Comparison of ENCODE assay signal across 16 cellular contexts in the genomic region with DNA sequence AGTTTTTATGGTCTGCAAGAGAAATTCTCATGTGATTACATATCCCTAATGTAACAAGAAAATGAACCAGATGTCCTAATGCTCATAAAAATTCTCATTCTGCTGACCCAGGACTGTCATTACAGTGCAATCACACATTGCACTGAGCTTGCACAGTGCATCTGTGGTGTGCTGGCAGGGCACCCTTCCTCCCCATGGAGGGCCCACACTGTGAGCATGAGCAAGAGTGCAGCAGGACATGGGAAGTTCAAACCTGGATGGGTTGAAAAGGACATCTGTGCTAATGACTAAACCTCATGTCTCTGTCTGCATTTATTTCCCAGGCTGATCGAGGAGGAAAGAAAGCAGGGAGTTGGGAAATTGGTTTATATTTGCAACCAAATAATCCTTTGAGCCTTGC.
DNase-seq lines count a peak whose midpoint lies in the region; ATAC-seq, FAIRE-seq and TF ChIP-seq lines count a peak whose summit lies in the region.
"Had no signal": no experiment of that assay in that cellular context is flagged by ENCODE, and none has a peak within 500 bp of the region (broad histone marks: within the 10 kb centered on the region; RNA-seq: fewer than 3 reads in every experiment).

No MANE protein-coding gene starts in this region.

- no peak for TF ChIP-seq CTCF in HepG2 (CRISPR knock-in tag; IDR thresholded peaks at IDR 0.05)
- no peak for TF ChIP-seq CTCF in right lobe of liver (IDR thresholded peaks at IDR 0.05)
- TF ChIP-seq CTCF in brain microvascular endothelial cell (IDR thresholded peaks at IDR 0.05; ENCODE audit: low read depth, low read length, missing control alignments) = no peak
- TF ChIP-seq CTCF in mesothelial cell of epicardium (IDR thresholded peaks at IDR 0.05; ENCODE audit: unreplicated experiment) = no peak

- H3K79me2 ChIP-seq in HepG2 (ENCODE audit: insufficient read depth, low read length) = no peaks in the 10 kb centered on the region

- H4K20me1 ChIP-seq in HepG2 (ENCODE audit: insufficient read depth, low read length) = no peaks in the 10 kb centered on the region

- 37% methylated on average over 1 of the region's 1 CpG for WGBS in HepG2 (ENCODE audit: low lambda C conversion rate)
- 82% methylated on average over 1 of the region's 1 CpG for WGBS in right lobe of liver (ENCODE audit: insufficient coverage, low coverage, low lambda C conversion rate, missing lambda C conversion rate)

- H3K27ac ChIP-seq in HepG2 (ENCODE audit: extremely low read length, insufficient read depth, low read length) = no peak overlapping the region
- H3K27ac ChIP-seq in right lobe of liver = no peak overlapping the region
- H3K27ac ChIP-seq in brain microvascular endothelial cell = peak overlapping the region; percentile 68
- H3K27ac ChIP-seq: cardiac muscle cell had no signal

- H3K9me3 Mint-ChIP-seq in mesothelial cell of epicardium = no peaks in the 10 kb centered on the region
- H3K9me3 Mint-ChIP-seq: endodermal cell; naive thymus-derived CD8-positive, alpha-beta T cell had no signal

- CTCF ChIA-PET in HepG2 (lab: Yijun Ruan, JAX; ENCODE audit: low intra/inter-chr PET ratio, low total read pairs) = no interaction called here

- no peaks in the 10 kb centered on the region for H3K27me3 Mint-ChIP-seq in mesothelial cell of epicardium (ENCODE audit: low read depth)
- H3K27me3 Mint-ChIP-seq: naive thymus-derived CD8-positive, alpha-beta T cell had no signal

- no peak for TF ChIP-seq EP300 in HepG2 (IDR thresholded peaks at IDR 0.05; ENCODE audit: low read depth in 2 of 2, low read length in 2 of 2)
- TF ChIP-seq EP300 in HepG2 (CRISPR knock-in tag; IDR thresholded peaks at IDR 0.05; ENCODE audit: borderline replicate concordance) = no peak

- in situ Hi-C loops in HepG2 (cut with HindIII; ENCODE audit: extremely low pct_ligation_motif_present, low pct_unique_long_range_greater_than_20kb) (no loop called here), brain microvascular endothelial cell (cut with HindIII; ENCODE audit: low pct_ligation_motif_present, low sequenced_read_pairs) (no loop called here)

- H3K36me3 Mint-ChIP-seq in mesothelial cell of epicardium = peaks cover 35% of the 10 kb centered on the region
- H3K36me3 Mint-ChIP-seq: naive thymus-derived CD8-positive, alpha-beta T cell had no signal

- no peak for TF ChIP-seq RAD21 in HepG2 (CRISPR knock-in tag; IDR thresholded peaks at IDR 0.05)

- H3K4me2 ChIP-seq in HepG2 (ENCODE audit: low read depth, low read length) = no peak overlapping the region

- H3K9ac ChIP-seq in HepG2 (ENCODE audit: insufficient read depth, low read depth, low read length) = no peak overlapping the region

- no TSS peak for BruUV-seq in HepG2 (replicated peaks; lab: Mats Ljungman, UMichigan)

- no peak for FAIRE-seq in HepG2 (lab: Jason Lieb, UNC)

- no peak overlapping the region for H3K4me3 Mint-ChIP-seq in mesothelial cell of epicardium
- H3K4me3 Mint-ChIP-seq: endodermal cell; naive thymus-derived CD8-positive, alpha-beta T cell had no signal

- intact Hi-C loops in HepG2 (cut with micrococcal nuclease; ENCODE audit: unreplicated experiment) (no loop called here), right lobe of liver (cut with DNase I) (no loop called here)

- H2AFZ ChIP-seq in HepG2 (ENCODE audit: low read length) = no peak overlapping the region

- H3K4me3 ChIP-seq in HepG2 (replicated peaks in 1 of 3; ENCODE audit: insufficient read depth in 1 of 3, low read depth in 2 of 3, low read length in 3 of 3) (no peak overlapping the region), right lobe of liver (no peak overlapping the region), brain microvascular endothelial cell (ENCODE audit: low read depth, low read length) (no peak overlapping the region)
- H3K4me3 ChIP-seq: cardiac muscle cell had no signal

- H3K4me1 ChIP-seq in HepG2 (ENCODE audit: insufficient read depth, low read length) (no peaks in the 10 kb centered on the region), right lobe of liver (no peaks in the 10 kb centered on the region)

- no peaks in the 10 kb centered on the region for H3K27me3 ChIP-seq in HepG2 (ENCODE audit: control insufficient read depth in 1 of 2, insufficient read depth in 2 of 2, low read length in 2 of 2)
- H3K27me3 ChIP-seq in right lobe of liver = no peaks in the 10 kb centered on the region
- no peaks in the 10 kb centered on the region for H3K27me3 ChIP-seq in brain microvascular endothelial cell (replicated peaks)
- H3K27me3 ChIP-seq: cardiac muscle cell had no signal

- peak; percentile 53; the same call in 2 of the 3 replicates for ATAC-seq in HepG2
- no peak for ATAC-seq in right lobe of liver
- no peak for ATAC-seq in GM21619 (IDR thresholded peaks at IDR 0.05; ENCODE audit: unreplicated experiment)
- ATAC-seq in esophagus mucosa = no peak
- ATAC-seq: naive thymus-derived CD8-positive, alpha-beta T cell had no signal

- H3K36me3 ChIP-seq in HepG2 (replicated peaks in 1 of 2; ENCODE audit: control insufficient read depth in 1 of 2, insufficient read depth in 2 of 2, low read length in 2 of 2) = no peaks in the 10 kb centered on the region
- H3K36me3 ChIP-seq in right lobe of liver = no peaks in the 10 kb centered on the region
- H3K36me3 ChIP-seq in brain microvascular endothelial cell (replicated peaks) = peaks cover 51% of the 10 kb centered on the region
- H3K36me3 ChIP-seq: cardiac muscle cell had no signal

- peak overlapping the region; percentile 93 for H3K27ac Mint-ChIP-seq in mesothelial cell of epicardium
- H3K27ac Mint-ChIP-seq: endodermal cell; naive thymus-derived CD8-positive, alpha-beta T cell had no signal

- peaks cover 41% of the 10 kb centered on the region for H3K4me1 Mint-ChIP-seq in mesothelial cell of epicardium
- H3K4me1 Mint-ChIP-seq: endodermal cell; naive thymus-derived CD8-positive, alpha-beta T cell had no signal

- no peaks in the 10 kb centered on the region for H3K9me3 ChIP-seq in HepG2 (ENCODE audit: low read length)
- H3K9me3 ChIP-seq in right lobe of liver = no peaks in the 10 kb centered on the region

- no peak for DNase-seq in HepG2 (ENCODE audit: low spot score)
- DNase-seq in right lobe of liver = no peak
- DNase-seq in brain microvascular endothelial cell = peak; percentile 52
- peak in 1 of 2 experiments; percentile 40 for DNase-seq in mesothelial cell of epicardium (ENCODE audit: low spot score in 2 of 2, unreplicated experiment in 2 of 2)
- no peak for DNase-seq in stimulated activated CD4-positive, alpha-beta T cell treated with anti-CD3 and anti-CD28 coated beads, Interleukin-2, amount 100 ng/mL, for 24 hours
- no peak for DNase-seq in CD1c-positive myeloid dendritic cell (ENCODE audit: extremely low spot score)
- DNase-seq: ACHN; activated gamma-delta T cell treated with Interleukin-2 at 50 U/mL for 16 hours; endodermal cell; glutamatergic neuron; kidney glomerular epithelial cell; naive thymus-derived CD8-positive, alpha-beta T cell; NCI-H2081 treated with DMSO at 0.1 percent for 48 hours had no signal

- POLR2A ChIA-PET in HepG2 (lab: Yijun Ruan, JAX) = no interaction called here

- TF ChIP-seq POLR2A in HepG2 (IDR thresholded peaks at IDR 0.05; ENCODE audit: insufficient read depth in 1 of 2, low read depth in 2 of 2, low read length in 2 of 2) = no peak
- no peak for TF ChIP-seq POLR2A in right lobe of liver (IDR thresholded peaks at IDR 0.05)

TF ChIP-seq in HepG2, 621 proteins besides CTCF, POLR2A, EP300 and RAD21 (continues in another document):
- TF ChIP-seq RELA (CRISPR knock-in tag; IDR thresholded peaks at IDR 0.05) (no peak), REXO4 (CRISPR knock-in tag; IDR thresholded peaks at IDR 0.05; ENCODE audit: borderline replicate concordance) (no peak), ZNF678 (CRISPR knock-in tag; IDR thresholded peaks at IDR 0.05) (no peak), CENPX (CRISPR knock-in tag; IDR thresholded peaks at IDR 0.05) (no peak), SIN3A (IDR thresholded peaks at IDR 0.05; ENCODE audit: borderline replicate concordance, low read depth, low read length) (no peak), ZNF33B (CRISPR knock-in tag; IDR thresholded peaks at IDR 0.05) (no peak), HMGA1 (CRISPR knock-in tag; conservative IDR thresholded peaks at IDR 0.05) (no peak), ZNF883 (CRISPR knock-in tag; IDR thresholded peaks at IDR 0.05; ENCODE audit: not compliant biosample characterization) (no peak), HNRNPL (IDR thresholded peaks at IDR 0.05; ENCODE audit: low read depth, low read length) (no peak), NFKBIZ (CRISPR knock-in tag; IDR thresholded peaks at IDR 0.05) (no peak), HIVEP1 (CRISPR knock-in tag; IDR thresholded peaks at IDR 0.05) (no peak)
- TF ChIP-seq, protein P1, sequence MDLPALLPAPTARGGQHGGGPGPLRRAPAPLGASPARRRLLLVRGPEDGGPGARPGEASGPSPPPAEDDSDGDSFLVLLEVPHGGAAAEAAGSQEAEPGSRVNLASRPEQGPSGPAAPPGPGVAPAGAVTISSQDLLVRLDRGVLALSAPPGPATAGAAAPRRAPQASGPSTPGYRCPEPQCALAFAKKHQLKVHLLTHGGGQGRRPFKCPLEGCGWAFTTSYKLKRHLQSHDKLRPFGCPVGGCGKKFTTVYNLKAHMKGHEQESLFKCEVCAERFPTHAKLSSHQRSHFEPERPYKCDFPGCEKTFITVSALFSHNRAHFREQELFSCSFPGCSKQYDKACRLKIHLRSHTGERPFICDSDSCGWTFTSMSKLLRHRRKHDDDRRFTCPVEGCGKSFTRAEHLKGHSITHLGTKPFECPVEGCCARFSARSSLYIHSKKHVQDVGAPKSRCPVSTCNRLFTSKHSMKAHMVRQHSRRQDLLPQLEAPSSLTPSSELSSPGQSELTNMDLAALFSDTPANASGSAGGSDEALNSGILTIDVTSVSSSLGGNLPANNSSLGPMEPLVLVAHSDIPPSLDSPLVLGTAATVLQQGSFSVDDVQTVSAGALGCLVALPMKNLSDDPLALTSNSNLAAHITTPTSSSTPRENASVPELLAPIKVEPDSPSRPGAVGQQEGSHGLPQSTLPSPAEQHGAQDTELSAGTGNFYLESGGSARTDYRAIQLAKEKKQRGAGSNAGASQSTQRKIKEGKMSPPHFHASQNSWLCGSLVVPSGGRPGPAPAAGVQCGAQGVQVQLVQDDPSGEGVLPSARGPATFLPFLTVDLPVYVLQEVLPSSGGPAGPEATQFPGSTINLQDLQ (CRISPR knock-in tag; IDR thresholded peaks at IDR 0.05) = no peak
